In the genomic region with DNA sequence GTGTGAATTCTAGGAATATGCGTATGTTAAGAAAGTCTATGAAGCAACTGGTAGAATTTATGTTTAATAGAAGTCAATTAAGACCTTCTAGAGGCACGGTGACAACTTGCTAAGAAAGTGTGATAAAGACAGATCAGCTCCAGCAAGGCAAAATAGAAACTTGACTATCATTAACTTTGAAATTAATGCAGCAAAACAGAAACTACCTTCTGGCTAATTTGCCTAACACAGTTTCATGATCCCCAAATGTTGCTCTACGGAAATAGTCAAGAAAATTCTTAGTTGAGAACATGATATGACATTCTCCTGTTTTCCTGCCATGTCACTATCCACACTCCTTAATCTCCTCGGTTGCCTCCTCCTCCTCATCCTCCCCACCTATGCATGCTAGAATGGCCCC, we compare ENCODE assay signal across 21 cellular contexts. TPM values are rescaled to one million over a fixed set of nuclear protein-coding genes. Genes with fewer than 3 reads are reported as not detected.
DNase-seq lines count a peak whose midpoint lies in the region; ATAC-seq, FAIRE-seq and TF ChIP-seq lines count a peak whose summit lies in the region.
"Had no signal": no experiment of that assay in that cellular context is flagged by ENCODE, and none has a peak within 500 bp of the region (broad histone marks: within the 10 kb centered on the region; RNA-seq: fewer than 3 reads in every experiment).

No MANE protein-coding gene starts in this region.

- H4K20me1 ChIP-seq in KMS-11 (ENCODE audit: insufficient read depth): no peaks in the 10 kb centered on the region

- no peak overlapping the region for H2AFZ ChIP-seq in KMS-11 (ENCODE audit: low read depth)

- peak overlapping the region; percentile 13 for H3K27ac ChIP-seq in cardiac muscle cell
- no peak overlapping the region for H3K27ac ChIP-seq in KMS-11
- H3K27ac ChIP-seq: 22Rv1, left ventricle myocardium inferior, prostate gland, SJCRH30, suprapubic skin had no signal

- TF ChIP-seq CTCF in cardiac muscle cell (IDR thresholded peaks at IDR 0.05; ENCODE audit: low read depth, low read length) (no peak), KMS-11 (conservative IDR thresholded peaks at IDR 0.05; ENCODE audit: low read depth, low read length) (no peak)

- no peaks in the 10 kb centered on the region for H3K9me3 ChIP-seq in cardiac muscle cell (ENCODE audit: low read depth)
- H3K9me3 ChIP-seq: left ventricle myocardium inferior, prostate gland, SJCRH30, suprapubic skin had no signal

- no peaks in the 10 kb centered on the region for H3K27me3 Mint-ChIP-seq in stimulated activated memory B cell treated with anti-CD40 and anti-IgM and Interleukin-4, amounts not matched to agents 10 μg/mL and 1 μg/mL and 100 μg/mL, for 72 hours

- peak overlapping the region; percentile 32 for H3K4me3 Mint-ChIP-seq in stimulated activated memory B cell treated with anti-CD40 and anti-IgM and Interleukin-4, amounts not matched to agents 10 μg/mL and 1 μg/mL and 100 μg/mL, for 72 hours
- H3K4me3 Mint-ChIP-seq: activated T-cell treated with anti-CD3 and anti-CD28 coated beads, Interleukin-2, amount 50 U/mL, for 4 hours; central memory CD8-positive, alpha-beta T cell; endodermal cell had no signal

- H3K4me3 ChIP-seq in cardiac muscle cell (no peak overlapping the region), KMS-11 (IDR thresholded peaks at IDR 0.05; ENCODE audit: insufficient read depth, low read depth, low read length) (no peak overlapping the region)
- H3K4me3 ChIP-seq: left ventricle myocardium inferior, prostate gland, SJCRH30, suprapubic skin had no signal

- ATAC-seq in left ventricle myocardium superior (no peak), GM21619 (IDR thresholded peaks at IDR 0.05; ENCODE audit: unreplicated experiment) (peak; percentile 26)
- no peak for ATAC-seq in stimulated activated memory B cell treated with anti-CD40 and anti-IgM and Interleukin-4, amounts not matched to agents 10 μg/mL and 1 μg/mL and 100 μg/mL, for 72 hours
- ATAC-seq in stimulated activated naive CD8-positive, alpha-beta T cell treated with anti-CD3 and anti-CD28 coated beads, Interleukin-15, Interleukin-2, amounts not matched to agents 100 U/mL and 50 U/mL, for 24 hours: no peak
- ATAC-seq: activated T-cell treated with anti-CD3 and anti-CD28 coated beads, Interleukin-2, amount 50 U/mL, for 4 hours had no signal

- no peaks in the 10 kb centered on the region for H3K36me3 ChIP-seq in cardiac muscle cell
- H3K36me3 ChIP-seq in KMS-11 (ENCODE audit: insufficient read depth): no peaks in the 10 kb centered on the region; the same call in 1 of the 2 replicates
- H3K36me3 ChIP-seq: left ventricle myocardium inferior, prostate gland, SJCRH30, suprapubic skin had no signal

- DNase-seq in cardiac muscle cell (ENCODE audit: low read depth in 1 of 2, low spot score in 1 of 2) (no peak), left ventricle myocardium superior (no peak), HTR-8/SVneo (ENCODE audit: insufficient read length, low spot score) (no peak), NCI-H2107 (lab: John Stamatoyannopoulos, UW) (no peak)
- no peak for DNase-seq in stimulated activated naive CD8-positive, alpha-beta T cell treated with anti-CD3 and anti-CD28 coated beads, Interleukin-15, Interleukin-2, amounts not matched to agents 100 U/mL and 50 U/mL, for 24 hours
- DNase-seq: activated CD4-positive, alpha-beta T cell treated with anti-CD3 and anti-CD28 coated beads, Interleukin-2, amount 50 U/mL, for 4 hours; activated T-cell treated with anti-CD3 and anti-CD28 coated beads, Interleukin-2, amount 50 U/mL, for 4 hours; C1 segment of cervical spinal cord; DND-41; endodermal cell; left ventricle myocardium inferior; NCI-H1105 treated with DMSO at 0.1 percent for 48 hours; SJCRH30 had no signal

- FAIRE-seq in HTR-8/SVneo (lab: Jason Lieb, UNC): no peak
- FAIRE-seq: TTC549 had no signal

- peak overlapping the region; percentile 25; the same call in 1 of the 2 replicates for H3K4me2 ChIP-seq in KMS-11

- peaks cover 72% of the 10 kb centered on the region for H3K4me1 Mint-ChIP-seq in stimulated activated memory B cell treated with anti-CD40 and anti-IgM and Interleukin-4, amounts not matched to agents 10 μg/mL and 1 μg/mL and 100 μg/mL, for 72 hours

- no peak overlapping the region for H3K9ac ChIP-seq in KMS-11

- H3K4me1 ChIP-seq in cardiac muscle cell (ENCODE audit: low read depth) (peaks cover 30% of the 10 kb centered on the region), KMS-11 (ENCODE audit: low read depth, poor library complexity, severe bottlenecking) (peaks cover 26% of the 10 kb centered on the region)
- H3K4me1 ChIP-seq: prostate gland had no signal

- intact Hi-C loops in left ventricle myocardium superior (cut with micrococcal nuclease): no loop called here

- H3K79me2 ChIP-seq in KMS-11 (ENCODE audit: insufficient read depth, low read depth): no peaks in the 10 kb centered on the region

- peak overlapping the region; percentile 87 for H3K27ac Mint-ChIP-seq in stimulated activated memory B cell treated with anti-CD40 and anti-IgM and Interleukin-4, amounts not matched to agents 10 μg/mL and 1 μg/mL and 100 μg/mL, for 72 hours
- H3K27ac Mint-ChIP-seq: endodermal cell had no signal

- peaks cover 27% of the 10 kb centered on the region for H3K36me3 Mint-ChIP-seq in stimulated activated memory B cell treated with anti-CD40 and anti-IgM and Interleukin-4, amounts not matched to agents 10 μg/mL and 1 μg/mL and 100 μg/mL, for 72 hours

- H3K27me3 ChIP-seq in cardiac muscle cell: no peaks in the 10 kb centered on the region
- no peaks in the 10 kb centered on the region for H3K27me3 ChIP-seq in KMS-11 (ENCODE audit: insufficient read depth, low read depth)
- H3K27me3 ChIP-seq: SJCRH30, suprapubic skin had no signal

- H3K9me3 Mint-ChIP-seq in stimulated activated memory B cell treated with anti-CD40 and anti-IgM and Interleukin-4, amounts not matched to agents 10 μg/mL and 1 μg/mL and 100 μg/mL, for 72 hours: peaks cover 9% of the 10 kb centered on the region
- H3K9me3 Mint-ChIP-seq: activated T-cell treated with anti-CD3 and anti-CD28 coated beads, Interleukin-2, amount 50 U/mL, for 4 hours; endodermal cell had no signal

RNA-seq across cellular contexts. Expression of gene DENND5B, which starts 4.2 kb away (rescaled TPM):
- total RNA-seq in cardiac muscle cell: 85.4 and 121 TPM in 2 replicates
- polyA plus RNA-seq in cardiac muscle cell: 40.4 and 71.6 TPM in 2 replicates
- 43.7 TPM for total RNA-seq in left ventricle myocardium superior
